8 cellular contexts compared by ENCODE assay signal in genomic region chr9:129111143-129111761, GRCh38. TPM values are rescaled to one million over a fixed set of nuclear protein-coding genes. Genes with fewer than 3 reads are reported as not detected.
DNase-seq lines count a peak whose midpoint lies in the region; ATAC-seq and TF ChIP-seq lines count a peak whose summit lies in the region.

Gene PTPA, plus strand, starts transcription at chr9:129111415. Its CDS starts 186 bp downstream, at chr9:129111601.

- H3K36me3 ChIP-seq in left lung: peaks cover 0 to 11% of the 10 kb centered on the region in 2 donors

- peaks cover 41% of the 10 kb centered on the region for H3K4me1 Mint-ChIP-seq in activated CD4-positive, alpha-beta T cell treated with anti-CD3 and anti-CD28 coated beads, Interleukin-2, amount 10 ng/mL, durations not matched to agents 7 days and 5 days

- ATAC-seq in GM19043 (IDR thresholded peaks at IDR 0.05; ENCODE audit: low read depth, unreplicated experiment): peak; percentile 85
- peak; percentile 77 for ATAC-seq in HG03342 (IDR thresholded peaks at IDR 0.05; ENCODE audit: unreplicated experiment)
- ATAC-seq in left lung: peak; percentile 88

- peaks cover 15 to 50% of the 10 kb centered on the region in 2 donors for H3K4me1 ChIP-seq in left lung

- peak within 1 kb of the TSS; percentile 99 for H3K4me3 ChIP-seq in coronary artery
- peak within 1 kb of the TSS; percentile 85 to 92 for H3K4me3 ChIP-seq in left lung

- DNase-seq in AG09319 (ENCODE audit: extremely low read depth, low read depth) (peak; percentile 62), NCI-H524 treated with DMSO at 0.1 percent for 48 hours (lab: John Stamatoyannopoulos, UW) (peak; percentile 64), coronary artery (ENCODE audit: low spot score) (peak; percentile 91), left lung (peak; percentile 86 to 96)
- peak; percentile 89 for DNase-seq in activated CD4-positive, alpha-beta T cell treated with anti-CD3 and anti-CD28 coated beads, Interleukin-2, amount 10 ng/mL, durations not matched to agents 7 days and 5 days
- peak; percentile 88 for DNase-seq in stimulated activated CD4-positive, alpha-beta T cell treated with anti-CD3 and anti-CD28 coated beads, Interleukin-4, amount 100 ng/mL, for 1 hour

- H3K4me3 Mint-ChIP-seq in activated CD4-positive, alpha-beta T cell treated with anti-CD3 and anti-CD28 coated beads, Interleukin-2, amount 10 ng/mL, durations not matched to agents 7 days and 5 days: peak within 1 kb of the TSS; percentile 97

- POLR2A ChIA-PET in activated CD4-positive, alpha-beta T cell treated with anti-CD3 and anti-CD28 coated beads, Interleukin-2, amount 10 ng/mL, durations not matched to agents 7 days and 5 days (lab: Charles Lee): no interaction called here

- H3K9me3 Mint-ChIP-seq in activated CD4-positive, alpha-beta T cell treated with anti-CD3 and anti-CD28 coated beads, Interleukin-2, amount 10 ng/mL, durations not matched to agents 7 days and 5 days: no peaks in the 10 kb centered on the region

- CTCF ChIA-PET in activated CD4-positive, alpha-beta T cell treated with anti-CD3 and anti-CD28 coated beads, Interleukin-2, amount 10 ng/mL, durations not matched to agents 7 days and 5 days (lab: Charles Lee): interaction anchor here (0.6 to 1.0 kb wide), 3 partner anchors 11 to 17 kb away, joined by 3 to 4 read pairs (median 3); no protein-coding TSS in a partner anchor

- H3K27ac Mint-ChIP-seq in activated CD4-positive, alpha-beta T cell treated with anti-CD3 and anti-CD28 coated beads, Interleukin-2, amount 10 ng/mL, durations not matched to agents 7 days and 5 days: peak within 1 kb of the TSS; percentile 97

- intact Hi-C loops in left lung (cut with DNase I): no loop called here

- H3K27ac ChIP-seq in coronary artery: peak within 1 kb of the TSS; percentile 88 to 91
- H3K27ac ChIP-seq in left lung: peak within 1 kb of the TSS; percentile 92 to 95

- no peaks in the 10 kb centered on the region for H3K27me3 ChIP-seq in left lung

- TF ChIP-seq CTCF in AG09319 (IDR thresholded peaks at IDR 0.05; ENCODE audit: low read depth, low read length) (no peak), coronary artery (IDR thresholded peaks at IDR 0.05) (no peak), left lung (IDR thresholded peaks at IDR 0.05) (no peak)

- H3K36me3 Mint-ChIP-seq in activated CD4-positive, alpha-beta T cell treated with anti-CD3 and anti-CD28 coated beads, Interleukin-2, amount 10 ng/mL, durations not matched to agents 7 days and 5 days (ENCODE audit: low read depth): peaks cover 2% of the 10 kb centered on the region

- no peaks in the 10 kb centered on the region for H3K9me3 ChIP-seq in left lung

- H3K27me3 Mint-ChIP-seq in activated CD4-positive, alpha-beta T cell treated with anti-CD3 and anti-CD28 coated beads, Interleukin-2, amount 10 ng/mL, durations not matched to agents 7 days and 5 days: no peaks in the 10 kb centered on the region

RNA-seq across cellular contexts. Expression of gene PTPA, which starts in this region (rescaled TPM):
- 100 to 1,000 TPM in 1 of 2 experiments, 10 to 100 TPM in 1; 96.4 to 111 TPM for total RNA-seq in activated CD4-positive, alpha-beta T cell treated with anti-CD3 and anti-CD28 coated beads, Interleukin-2, amount 10 ng/mL, durations not matched to agents 7 days and 5 days
- total RNA-seq in left lung: 100 to 1,000 TPM; 132 to 138 TPM

Comparison
In these comparisons a context has a peak if more than half of its experiments do, and no peak if none do; other contexts are left out.
1. Peak in every context shown above with its lines: DNase-seq, ATAC-seq, H3K4me3 ChIP-seq and H3K27ac ChIP-seq.